Comparison of ENCODE assay signal across 10 cellular contexts in genomic region chr2:46655551-46656436, GRCh38. TPM values are rescaled to one million over a fixed set of nuclear protein-coding genes. Genes with fewer than 3 reads are reported as not detected.
DNase-seq lines count a peak whose midpoint lies in the region; ATAC-seq and TF ChIP-seq lines count a peak whose summit lies in the region.
"Had no signal": no experiment of that assay in that cellular context is flagged by ENCODE, and none has a peak within 500 bp of the region (broad histone marks: within the 10 kb centered on the region; RNA-seq: fewer than 3 reads in every experiment).

No MANE protein-coding gene starts in this region.

- H3K4me1 ChIP-seq in adipocyte (ENCODE audit: control insufficient read depth, insufficient read depth, low read length) (peaks cover 58% of the 10 kb centered on the region), psoas muscle (peaks cover 3% of the 10 kb centered on the region), MM.1S (ENCODE audit: low read length) (no peaks in the 10 kb centered on the region)

- H3K9ac ChIP-seq in adipocyte (ENCODE audit: low read length): peak overlapping the region; percentile 72
- H3K9ac ChIP-seq in MM.1S (ENCODE audit: low read length): no peak overlapping the region

- peak; percentile 92 for DNase-seq in EH (ENCODE audit: low read depth)
- no peak for DNase-seq in adipocyte (ENCODE audit: low read depth)
- no peak for DNase-seq in left ventricle myocardium superior
- DNase-seq in psoas muscle: no peak
- no peak for DNase-seq in NCI-H774 (lab: John Stamatoyannopoulos, UW)
- no peak for DNase-seq in activated CD4-positive, alpha-beta T cell treated with anti-CD3 and anti-CD28 coated beads, Interleukin-2, amount 50 U/mL, for 1 hour
- DNase-seq in MM.1S: no peak
- DNase-seq: NCI-H187 treated with DMSO at 0.1 percent for 48 hours had no signal

- no peak overlapping the region for H2AFZ ChIP-seq in MM.1S (ENCODE audit: low read length)

- H3K79me2 ChIP-seq in MM.1S (ENCODE audit: low read length): no peaks in the 10 kb centered on the region

- H3K4me3 ChIP-seq in adipocyte (ENCODE audit: low read length) (peak overlapping the region; percentile 31), psoas muscle (no peak overlapping the region), MM.1S (ENCODE audit: low read length) (no peak overlapping the region)

- H3K27me3 ChIP-seq in adipocyte (replicated peaks; ENCODE audit: control insufficient read depth, insufficient read depth, low read length): no peaks in the 10 kb centered on the region
- no peaks in the 10 kb centered on the region for H3K27me3 ChIP-seq in psoas muscle (ENCODE audit: insufficient read depth in 3 of 3, low read length in 2 of 3)
- H3K27me3 ChIP-seq in MM.1S (replicated peaks; ENCODE audit: insufficient read depth, low read length): no peaks in the 10 kb centered on the region

- H4K20me1 ChIP-seq in MM.1S (ENCODE audit: insufficient read depth, low read length): no peaks in the 10 kb centered on the region

- no peaks in the 10 kb centered on the region for H3F3A ChIP-seq in MM.1S (ENCODE audit: insufficient read depth, low read length)

- H3K36me3 ChIP-seq in adipocyte (ENCODE audit: control insufficient read depth, insufficient read depth, low read length, severe bottlenecking): no peaks in the 10 kb centered on the region
- no peaks in the 10 kb centered on the region for H3K36me3 ChIP-seq in psoas muscle (ENCODE audit: insufficient read depth in 1 of 2, low read depth in 1 of 2)
- no peaks in the 10 kb centered on the region for H3K36me3 ChIP-seq in MM.1S (replicated peaks; ENCODE audit: insufficient read depth, low read length)

- H3K4me2 ChIP-seq in MM.1S (ENCODE audit: low read depth, low read length): no peak overlapping the region

- WGBS in psoas muscle, 3 donors: 50 to 61% (median 58%) methylated on average over 7 of the region's 7 CpGs

- H3K9me2 ChIP-seq in MM.1S (replicated peaks; ENCODE audit: insufficient read depth, low read length): no peaks in the 10 kb centered on the region

- H3K27ac ChIP-seq in psoas muscle (no peak overlapping the region), MM.1S (ENCODE audit: low read length) (no peak overlapping the region)
- H3K27ac ChIP-seq: C4-2B had no signal

- H3K9me3 ChIP-seq in adipocyte (ENCODE audit: control insufficient read depth, low read length) (no peaks in the 10 kb centered on the region), psoas muscle (no peaks in the 10 kb centered on the region), MM.1S (replicated peaks; ENCODE audit: insufficient read depth, low read length) (no peaks in the 10 kb centered on the region)

- TF ChIP-seq CTCF in psoas muscle (IDR thresholded peaks at IDR 0.05) (no peak), MM.1S (IDR thresholded peaks at IDR 0.05; ENCODE audit: low read length) (no peak)

- ATAC-seq in left ventricle myocardium superior (peak; percentile 44), psoas muscle (peak in 3 of 4 donors; percentile 19 to 29 (median 25)), HG03342 (IDR thresholded peaks at IDR 0.05; ENCODE audit: unreplicated experiment) (no peak)

- intact Hi-C loops in left ventricle myocardium superior (cut with micrococcal nuclease): no loop called here
- intact Hi-C loops in psoas muscle (cut with DNase I): loop anchor here in 1 of 2 donors (10.0 kb wide), 1 partner anchor 669 kb away; no protein-coding TSS in a partner anchor

RNA-seq across cellular contexts. Expression of gene CRIPT, which starts 38.8 kb away (rescaled TPM):
- total RNA-seq in left ventricle myocardium superior (19.0 TPM), psoas muscle (10 to 100 TPM; 10.9 to 15.7 (median 14.4) TPM)
- polyA plus RNA-seq in psoas muscle: 10 to 100 TPM in 2 of 3 donors, 1 to 10 TPM in 1; 5.7 to 21.4 (median 12.3) TPM

RNA-seq across cellular contexts. Expression of gene PIGF, which starts 39.0 kb away (rescaled TPM):
- 10.9 TPM for total RNA-seq in left ventricle myocardium superior
- total RNA-seq in psoas muscle: 10 to 100 TPM in 2 of 4 donors, 1 to 10 TPM in 2; 7.8 to 13.0 (median 9.3) TPM
- polyA plus RNA-seq in psoas muscle: 10 to 100 TPM in 2 of 3 donors, 1 to 10 TPM in 1; 8.6 to 24.1 (median 11.1) TPM

RNA-seq across cellular contexts. Expression of gene SOCS5, which starts 43.3 kb away (rescaled TPM):
- total RNA-seq in left ventricle myocardium superior: 18.2 TPM
- total RNA-seq in psoas muscle: 10 to 100 TPM; 12.5 to 16.8 (median 15.5) TPM
- 10 to 100 TPM in 1 of 3 donors, 1 to 10 TPM in 2; 6.3 to 12.4 (median 7.3) TPM for polyA plus RNA-seq in psoas muscle
